Comparison of ENCODE assay signal across 1 cellular context in the genomic region with DNA sequence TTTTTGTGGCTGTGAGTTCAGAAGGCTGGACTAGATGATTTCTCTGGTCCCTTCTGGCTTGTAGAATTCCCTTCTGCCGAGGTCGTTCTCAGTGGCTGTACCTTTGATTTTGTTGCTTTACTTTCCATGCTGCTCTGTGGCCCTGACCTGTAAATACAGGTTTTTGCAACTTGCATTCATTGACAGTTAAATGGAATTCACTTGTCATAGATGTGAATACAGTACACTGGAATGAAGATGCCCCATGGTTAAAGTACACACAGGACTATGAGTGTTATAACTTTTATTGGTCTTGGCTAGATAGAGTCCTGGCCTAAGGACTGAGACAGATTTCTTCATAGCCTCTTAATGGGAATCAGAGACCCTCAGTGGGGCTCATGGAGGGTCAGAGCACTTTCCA.
TF ChIP-seq lines count a peak whose summit lies in the region.

No MANE protein-coding gene starts in this region.

TF ChIP-seq in IMR-90, 13 proteins besides CTCF, POLR2A, EP300 and RAD21 (continued from another document):
- TF ChIP-seq, protein P1, sequence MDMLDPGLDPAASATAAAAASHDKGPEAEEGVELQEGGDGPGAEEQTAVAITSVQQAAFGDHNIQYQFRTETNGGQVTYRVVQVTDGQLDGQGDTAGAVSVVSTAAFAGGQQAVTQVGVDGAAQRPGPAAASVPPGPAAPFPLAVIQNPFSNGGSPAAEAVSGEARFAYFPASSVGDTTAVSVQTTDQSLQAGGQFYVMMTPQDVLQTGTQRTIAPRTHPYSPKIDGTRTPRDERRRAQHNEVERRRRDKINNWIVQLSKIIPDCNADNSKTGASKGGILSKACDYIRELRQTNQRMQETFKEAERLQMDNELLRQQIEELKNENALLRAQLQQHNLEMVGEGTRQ (IDR thresholded peaks at IDR 0.05; ENCODE audit: low read depth, low read length): no peak
- no peak for TF ChIP-seq SMC3 (IDR thresholded peaks at IDR 0.05; ENCODE audit: low read depth, low read length)
- no peak for TF ChIP-seq MXI1 (IDR thresholded peaks at IDR 0.05; ENCODE audit: borderline replicate concordance, low read depth, low read length)
- no peak for TF ChIP-seq MAFK (IDR thresholded peaks at IDR 0.05; ENCODE audit: low read depth, low read length)
- TF ChIP-seq RFX5 (IDR thresholded peaks at IDR 0.05; ENCODE audit: low read depth, low read length): no peak
- no peak for TF ChIP-seq BHLHE40 (IDR thresholded peaks at IDR 0.05; ENCODE audit: low read depth, low read length)
- TF ChIP-seq CHD1 (IDR thresholded peaks at IDR 0.05; ENCODE audit: low read depth, low read length): no peak
- no peak for TF ChIP-seq CEBPB (IDR thresholded peaks at IDR 0.05; ENCODE audit: low read depth, low read length)
- TF ChIP-seq FOS (IDR thresholded peaks at IDR 0.05; ENCODE audit: low read depth, low read length): no peak
- TF ChIP-seq MAZ (IDR thresholded peaks at IDR 0.05; ENCODE audit: borderline replicate concordance, low read depth, low read length): no peak
- no peak for TF ChIP-seq RCOR1 (IDR thresholded peaks at IDR 0.05; ENCODE audit: insufficient replicate concordance, low read length)
- no peak for TF ChIP-seq NFE2L2 (IDR thresholded peaks at IDR 0.05; ENCODE audit: low read depth, low read length)
